In genomic region chr2:226427538-226428307, GRCh38 we compare ENCODE assay signal across 10 cellular contexts.
DNase-seq lines count a peak whose midpoint lies in the region; FAIRE-seq and TF ChIP-seq lines count a peak whose summit lies in the region.
"Had no signal": no experiment of that assay in that cellular context is flagged by ENCODE, and none has a peak within 500 bp of the region (broad histone marks: within the 10 kb centered on the region; RNA-seq: fewer than 3 reads in every experiment).

No MANE protein-coding gene starts in this region.

- H3K9me3 ChIP-seq in SJCRH30 (replicated peaks), result no peaks in the 10 kb centered on the region
- H3K9me3 ChIP-seq in small intestine (ENCODE audit: control insufficient read depth, low read depth), result no peaks in the 10 kb centered on the region
- H3K9me3 ChIP-seq in uterus, result no peaks in the 10 kb centered on the region

- peak overlapping the region; percentile 11; the same call in 1 of the 2 replicates for H3K27ac ChIP-seq in SJCRH30
- H3K27ac ChIP-seq in small intestine (ENCODE audit: low read depth in 1 of 2, low read length in 1 of 2), result no peak overlapping the region
- H3K27ac ChIP-seq in uterus, result no peak overlapping the region

- H3K36me3 ChIP-seq in SJCRH30 (no peaks in the 10 kb centered on the region), small intestine (ENCODE audit: control insufficient read depth in 2 of 2, insufficient read depth in 2 of 2, low read length in 2 of 2) (no peaks in the 10 kb centered on the region), uterus (no peaks in the 10 kb centered on the region)

- H3K27me3 ChIP-seq in SJCRH30, result no peaks in the 10 kb centered on the region
- H3K27me3 ChIP-seq in small intestine (ENCODE audit: control insufficient read depth in 2 of 2, insufficient read depth in 2 of 2, low read length in 2 of 2), result no peaks in the 10 kb centered on the region
- H3K27me3 ChIP-seq in uterus, result no peaks in the 10 kb centered on the region

- H3K4me3 ChIP-seq in SJCRH30 (no peak overlapping the region), fibroblast of the aortic adventitia (ENCODE audit: low read depth, low read length) (no peak overlapping the region), small intestine (ENCODE audit: low read depth in 1 of 2, low read length in 2 of 2) (no peak overlapping the region), uterus (no peak overlapping the region)

- no peak for TF ChIP-seq POLR2A in uterus (IDR thresholded peaks at IDR 0.05)

- H3K4me1 ChIP-seq in SJCRH30, result peaks cover 72% of the 10 kb centered on the region
- no peaks in the 10 kb centered on the region for H3K4me1 ChIP-seq in small intestine (ENCODE audit: control insufficient read depth in 2 of 2, insufficient read depth in 1 of 2, low read depth in 1 of 2, low read length in 1 of 2)
- no peaks in the 10 kb centered on the region for H3K4me1 ChIP-seq in uterus

- TF ChIP-seq CTCF in fibroblast of the aortic adventitia (IDR thresholded peaks at IDR 0.05; ENCODE audit: insufficient read depth, low read length) (peak; percentile 19), uterus (IDR thresholded peaks at IDR 0.05) (no peak)

- DNase-seq in HCEC 1CT (peak; percentile 98), SJCRH30 (peak; percentile 76 to 86), fibroblast of the aortic adventitia (ENCODE audit: low read depth) (peak; percentile 76), small intestine (peak; percentile 12), NCI-H82 (lab: John Stamatoyannopoulos, UW) (no peak), T-helper 1 cell (no peak), occipital lobe (lab: John Stamatoyannopoulos, UW) (no peak), uterus (no peak)
- DNase-seq: hippocampal formation, nephron progenitor cell had no signal

- intact Hi-C loops in uterus (cut with DNase I; ENCODE audit: low total_unique reads), result no loop called here

- WGBS in small intestine, 3 donors, result 70 to 88% (median 74%) methylated on average over 7 of the region's 7 CpGs

- no peak for FAIRE-seq in small intestine (lab: Jason Lieb, UNC)

Comparison
In these comparisons a context has a peak if more than half of its experiments do, and no peak if none do; other contexts are left out.
1. DNase-seq: peak in HCEC 1CT (single experiment), SJCRH30 (2 of 2), fibroblast of the aortic adventitia (single experiment) and small intestine (single experiment); none in NCI-H82 (single experiment), T-helper 1 cell (0 of 5), occipital lobe (single experiment) and uterus (0 of 2).